8 cellular contexts compared by ENCODE assay signal in the genomic region with DNA sequence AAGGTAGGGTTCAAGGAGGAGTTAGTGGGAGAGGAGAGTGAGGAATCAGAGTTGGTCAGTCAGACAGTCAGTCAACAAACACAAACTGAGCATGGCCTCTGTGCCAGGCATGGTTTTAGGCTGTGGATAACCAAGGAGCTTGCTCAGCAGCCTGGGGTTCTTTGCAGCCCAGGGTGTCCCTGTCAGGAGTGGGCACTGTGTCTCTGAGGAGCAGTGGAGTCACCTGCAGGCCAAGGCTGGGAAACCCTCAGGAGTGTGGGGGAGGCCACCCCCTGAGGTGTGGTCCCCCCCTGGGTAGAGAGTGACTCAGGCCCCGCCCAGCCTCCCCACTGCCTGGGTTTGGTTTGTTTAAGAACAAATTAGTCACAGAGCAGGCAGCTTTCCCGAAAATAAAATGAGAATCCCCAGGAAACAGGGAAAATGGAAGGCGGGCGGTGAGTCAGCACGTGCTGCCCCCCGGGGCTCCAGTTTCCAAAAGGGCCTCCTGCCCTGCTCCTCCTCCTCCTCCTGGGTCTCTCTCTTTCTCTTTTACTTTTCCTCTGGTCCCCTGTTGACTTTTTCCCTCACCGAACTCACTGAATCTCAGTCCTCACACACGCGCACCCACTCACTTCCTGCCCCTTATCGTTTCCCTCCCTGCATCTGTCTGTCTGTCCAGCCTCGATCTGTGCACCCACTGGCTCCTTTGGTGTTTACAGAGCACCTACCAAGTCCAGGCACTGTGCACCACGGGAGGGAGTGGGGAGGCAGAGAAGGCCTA. TPM values are rescaled to one million over a fixed set of nuclear protein-coding genes. Genes with fewer than 3 reads are reported as not detected.
DNase-seq lines count a peak whose midpoint lies in the region; ATAC-seq lines count a peak whose summit lies in the region.

No MANE protein-coding gene starts in this region.

- H3K4me3 Mint-ChIP-seq in stimulated activated memory B cell treated with anti-CD40 and anti-IgM and Interleukin-4, amounts not matched to agents 10 μg/mL and 1 μg/mL and 100 μg/mL, for 72 hours, result peak overlapping the region; percentile 56

- H3K36me3 Mint-ChIP-seq in stimulated activated memory B cell treated with anti-CD40 and anti-IgM and Interleukin-4, amounts not matched to agents 10 μg/mL and 1 μg/mL and 100 μg/mL, for 72 hours, result no peaks in the 10 kb centered on the region

- intact Hi-C loops in Right ventricle myocardium inferior (cut with DNase I), result loop anchor here (2.0 kb wide), 1 partner anchor 43 kb away; no protein-coding TSS in a partner anchor
- intact Hi-C loops in cardiac septum (cut with DNase I), result loop anchor here (2.0 kb wide), 2 partner anchors 45 to 57 kb away; a partner anchor contains a TSS

- H3K27ac Mint-ChIP-seq in stimulated activated memory B cell treated with anti-CD40 and anti-IgM and Interleukin-4, amounts not matched to agents 10 μg/mL and 1 μg/mL and 100 μg/mL, for 72 hours, result peak overlapping the region; percentile 89

- H3K27me3 Mint-ChIP-seq in stimulated activated memory B cell treated with anti-CD40 and anti-IgM and Interleukin-4, amounts not matched to agents 10 μg/mL and 1 μg/mL and 100 μg/mL, for 72 hours, result no peaks in the 10 kb centered on the region

- peak; percentile 73 for ATAC-seq in Right ventricle myocardium inferior
- peak; percentile 44 for ATAC-seq in stimulated activated memory B cell treated with anti-CD40 and anti-IgM and Interleukin-4, amounts not matched to agents 10 μg/mL and 1 μg/mL and 100 μg/mL, for 72 hours
- no peak for ATAC-seq in HG02763 (IDR thresholded peaks at IDR 0.05; ENCODE audit: unreplicated experiment)

- H3K4me1 Mint-ChIP-seq in stimulated activated memory B cell treated with anti-CD40 and anti-IgM and Interleukin-4, amounts not matched to agents 10 μg/mL and 1 μg/mL and 100 μg/mL, for 72 hours, result peaks cover 62% of the 10 kb centered on the region

- H3K9me3 Mint-ChIP-seq in stimulated activated memory B cell treated with anti-CD40 and anti-IgM and Interleukin-4, amounts not matched to agents 10 μg/mL and 1 μg/mL and 100 μg/mL, for 72 hours, result no peaks in the 10 kb centered on the region

- DNase-seq in Right ventricle myocardium inferior (ENCODE audit: missing footprints) (peak; percentile 89), cardiac septum (ENCODE audit: low spot score) (no peak), dermis blood vessel endothelial cell (peak; percentile 66), mesenteric fat pad (ENCODE audit: low spot score) (peak; percentile 94), NCI-H748 (lab: John Stamatoyannopoulos, UW; ENCODE audit: unreplicated experiment) (no peak)
- DNase-seq in activated CD4-positive, alpha-beta T cell treated with anti-CD3 and anti-CD28 coated beads for 48 hours, result peak; percentile 74

RNA-seq across cellular contexts. Expression of a gene that starts 44.3 kb away (rescaled TPM):
- 12.2 TPM for total RNA-seq in Right ventricle myocardium inferior
- total RNA-seq in cardiac septum, result 49.9 TPM
- 46.4 and 130 TPM in 2 replicates for total RNA-seq in dermis blood vessel endothelial cell
- 491 TPM for total RNA-seq in mesenteric fat pad

Comparison
In these comparisons a context has a peak if more than half of its experiments do, and no peak if none do; other contexts are left out.
1. DNase-seq: peak in Right ventricle myocardium inferior (single experiment), activated CD4-positive, alpha-beta T cell treated with anti-CD3 and anti-CD28 coated beads for 48 hours (single experiment), dermis blood vessel endothelial cell (single experiment) and mesenteric fat pad (single experiment); none in cardiac septum (single experiment) and NCI-H748 (single experiment).